Comparison of ENCODE assay signal across 15 cellular contexts in the genomic region with DNA sequence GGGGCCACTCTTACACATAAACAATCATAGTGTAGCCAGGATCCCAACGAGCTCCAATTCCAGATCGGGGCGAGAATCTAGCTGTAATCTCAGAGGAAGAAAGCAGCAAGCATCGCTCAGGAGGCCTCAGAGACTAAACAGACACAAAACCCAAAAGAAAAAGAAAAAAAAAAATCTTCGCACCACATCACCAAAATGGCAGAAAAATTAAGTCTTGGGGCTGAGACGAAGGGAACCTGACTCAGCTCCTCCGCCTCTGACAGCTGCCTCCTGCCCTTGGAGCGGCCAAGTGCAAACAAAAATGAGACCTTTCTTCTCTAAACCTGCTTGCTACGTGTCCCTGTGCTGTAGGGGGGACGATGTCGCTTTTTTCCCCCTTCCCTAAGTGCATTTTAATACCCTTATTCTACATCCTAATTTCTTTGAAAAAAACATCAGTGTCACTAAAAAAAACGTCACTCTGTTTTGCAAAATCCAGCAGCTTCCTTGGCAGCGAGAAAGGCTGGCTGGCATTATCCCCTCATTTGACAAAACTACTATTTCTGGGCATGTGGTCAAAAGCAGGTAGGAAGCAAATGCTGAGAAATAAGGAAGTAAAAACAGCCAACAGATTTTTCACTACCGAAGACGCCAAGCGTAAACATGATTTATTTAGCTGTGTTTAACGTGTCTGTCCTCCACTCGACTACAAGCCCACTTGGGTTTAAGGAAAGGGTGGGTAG. TPM values are rescaled to one million over a fixed set of nuclear protein-coding genes. Genes with fewer than 3 reads are reported as not detected.
DNase-seq lines count a peak whose midpoint lies in the region; ATAC-seq, FAIRE-seq and TF ChIP-seq lines count a peak whose summit lies in the region.
"Had no signal": no experiment of that assay in that cellular context is flagged by ENCODE, and none has a peak within 500 bp of the region (broad histone marks: within the 10 kb centered on the region; RNA-seq: fewer than 3 reads in every experiment).

No MANE protein-coding gene starts in this region.

- no peak for TF ChIP-seq POLR2A in HepG2 (IDR thresholded peaks at IDR 0.05; ENCODE audit: insufficient read depth in 1 of 2, low read depth in 2 of 2, low read length in 2 of 2)

- no peaks in the 10 kb centered on the region for H3K4me1 ChIP-seq in HepG2 (ENCODE audit: insufficient read depth, low read length)
- H3K4me1 ChIP-seq: upper lobe of right lung had no signal

- no peaks in the 10 kb centered on the region for H3K36me3 ChIP-seq in HepG2 (replicated peaks in 1 of 2; ENCODE audit: control insufficient read depth in 1 of 2, insufficient read depth in 2 of 2, low read length in 2 of 2)
- H3K36me3 ChIP-seq: upper lobe of right lung had no signal

- intact Hi-C loops in activated CD4-positive, alpha-beta T cell treated with anti-CD3 and anti-CD28 coated beads, Interleukin-2, amount 10 ng/mL, durations not matched to agents 24 days and 14 days (cut with micrococcal nuclease): loop anchor here (1.0 kb wide), 1 partner anchor 21 kb away; no protein-coding TSS in a partner anchor
- intact Hi-C loops in HepG2 (cut with micrococcal nuclease; ENCODE audit: unreplicated experiment): no loop called here

- H3K36me3 Mint-ChIP-seq in activated CD4-positive, alpha-beta T cell treated with anti-CD3 and anti-CD28 coated beads, Interleukin-2, amount 10 ng/mL, durations not matched to agents 24 days and 14 days (ENCODE audit: low read depth): peaks cover 28% of the 10 kb centered on the region
- peaks cover 85% of the 10 kb centered on the region for H3K36me3 Mint-ChIP-seq in stimulated activated effector memory CD8-positive, alpha-beta T cell treated with anti-CD3 and anti-CD28 coated beads, Interleukin-12 subunit alpha, Interleukin-12 subunit beta, amount 100 ng/mL, for 72 hours

- no peak for TF ChIP-seq EP300 in HepG2 (IDR thresholded peaks at IDR 0.05; ENCODE audit: low read depth in 2 of 2, low read length in 2 of 2)
- no peak for TF ChIP-seq EP300 in HepG2 (CRISPR knock-in tag; IDR thresholded peaks at IDR 0.05; ENCODE audit: borderline replicate concordance)

- H2AFZ ChIP-seq in HepG2 (ENCODE audit: low read length): no peak overlapping the region

- H3K9me3 ChIP-seq in HepG2 (ENCODE audit: low read length): no peaks in the 10 kb centered on the region
- H3K9me3 ChIP-seq: upper lobe of right lung had no signal

- H3K27me3 Mint-ChIP-seq in activated CD4-positive, alpha-beta T cell treated with anti-CD3 and anti-CD28 coated beads, Interleukin-2, amount 10 ng/mL, durations not matched to agents 24 days and 14 days: no peaks in the 10 kb centered on the region

- H3K79me2 ChIP-seq in HepG2 (ENCODE audit: insufficient read depth, low read length): no peaks in the 10 kb centered on the region

- BruUV-seq in HepG2 (replicated peaks; lab: Mats Ljungman, UMichigan): no TSS peak

- DNase-seq in KBM-7 (peak; percentile 14), HepG2 (ENCODE audit: low spot score) (no peak), SW480 (ENCODE audit: low spot score) (no peak), GM10266 (ENCODE audit: extremely low spot score) (no peak)
- DNase-seq in activated CD4-positive, alpha-beta T cell treated with anti-CD3 and anti-CD28 coated beads, Interleukin-2, amount 10 ng/mL, durations not matched to agents 24 days and 14 days: peak; percentile 84
- DNase-seq in effector CD4-positive, alpha-beta T cell: peak; percentile 56
- no peak for DNase-seq in stimulated activated effector memory CD8-positive, alpha-beta T cell treated with anti-CD3 and anti-CD28 coated beads, Interleukin-12 subunit alpha, Interleukin-12 subunit beta, amount 100 ng/mL, for 72 hours (ENCODE audit: low spot score in 2 of 2)
- DNase-seq: activated B cell treated with CpG ODN at 0.5 μM for 24 hours, DMS53, kidney glomerular epithelial cell, NCI-H2081, upper lobe of right lung had no signal

- no peak overlapping the region for H3K9ac ChIP-seq in HepG2 (ENCODE audit: insufficient read depth, low read depth, low read length)

- peaks cover 4 to 64% of the 10 kb centered on the region in 2 experiments; a peak in 3 of 5 replicates for H3K27me3 ChIP-seq in HepG2 (ENCODE audit: control insufficient read depth in 1 of 2, insufficient read depth in 2 of 2, low read length in 2 of 2)

- TF ChIP-seq CTCF in HepG2 (CRISPR knock-in tag; IDR thresholded peaks at IDR 0.05) (no peak), GM10266 (IDR thresholded peaks at IDR 0.05; ENCODE audit: control insufficient read depth, insufficient read depth, low read depth, missing control alignments) (no peak)

- 25% methylated on average over 18 of the region's 18 CpGs for WGBS in HepG2 (ENCODE audit: low lambda C conversion rate)

- POLR2A ChIA-PET in HepG2 (lab: Yijun Ruan, JAX): no interaction called here

- H3K27ac ChIP-seq in HepG2 (ENCODE audit: extremely low read length, insufficient read depth, low read length): no peak overlapping the region
- H3K27ac ChIP-seq: upper lobe of right lung had no signal

- H3K4me1 Mint-ChIP-seq in activated CD4-positive, alpha-beta T cell treated with anti-CD3 and anti-CD28 coated beads, Interleukin-2, amount 10 ng/mL, durations not matched to agents 24 days and 14 days: peaks cover 78% of the 10 kb centered on the region
- peaks cover 82% of the 10 kb centered on the region for H3K4me1 Mint-ChIP-seq in stimulated activated effector memory CD8-positive, alpha-beta T cell treated with anti-CD3 and anti-CD28 coated beads, Interleukin-12 subunit alpha, Interleukin-12 subunit beta, amount 100 ng/mL, for 72 hours
- H3K4me1 Mint-ChIP-seq: activated B cell treated with CpG ODN at 0.5 μM for 24 hours had no signal

- CTCF ChIA-PET in HepG2 (lab: Yijun Ruan, JAX; ENCODE audit: low intra/inter-chr PET ratio, low total read pairs): no interaction called here

- peak overlapping the region; percentile 90 for H3K4me3 Mint-ChIP-seq in activated CD4-positive, alpha-beta T cell treated with anti-CD3 and anti-CD28 coated beads, Interleukin-2, amount 10 ng/mL, durations not matched to agents 24 days and 14 days
- peak overlapping the region; percentile 89 for H3K4me3 Mint-ChIP-seq in stimulated activated effector memory CD8-positive, alpha-beta T cell treated with anti-CD3 and anti-CD28 coated beads, Interleukin-12 subunit alpha, Interleukin-12 subunit beta, amount 100 ng/mL, for 72 hours
- H3K4me3 Mint-ChIP-seq: activated B cell treated with CpG ODN at 0.5 μM for 24 hours had no signal

- in situ Hi-C loops in KBM-7 (cut with MboI; ENCODE audit: low pct_unique_long_range_greater_than_20kb, low sequenced_read_pairs): no loop called here
- in situ Hi-C loops in HepG2 (cut with HindIII; ENCODE audit: extremely low pct_ligation_motif_present, low pct_unique_long_range_greater_than_20kb): no loop called here

- no peaks in the 10 kb centered on the region for H3K9me3 Mint-ChIP-seq in activated CD4-positive, alpha-beta T cell treated with anti-CD3 and anti-CD28 coated beads, Interleukin-2, amount 10 ng/mL, durations not matched to agents 24 days and 14 days
- no peaks in the 10 kb centered on the region for H3K9me3 Mint-ChIP-seq in stimulated activated effector memory CD8-positive, alpha-beta T cell treated with anti-CD3 and anti-CD28 coated beads, Interleukin-12 subunit alpha, Interleukin-12 subunit beta, amount 100 ng/mL, for 72 hours
- H3K9me3 Mint-ChIP-seq: activated B cell treated with CpG ODN at 0.5 μM for 24 hours had no signal

- H4K20me1 ChIP-seq in HepG2 (ENCODE audit: insufficient read depth, low read length): no peaks in the 10 kb centered on the region

- no peak for TF ChIP-seq RAD21 in HepG2 (CRISPR knock-in tag; IDR thresholded peaks at IDR 0.05)

- H3K27ac Mint-ChIP-seq in activated CD4-positive, alpha-beta T cell treated with anti-CD3 and anti-CD28 coated beads, Interleukin-2, amount 10 ng/mL, durations not matched to agents 24 days and 14 days: peak overlapping the region; percentile 99
- H3K27ac Mint-ChIP-seq in stimulated activated effector memory CD8-positive, alpha-beta T cell treated with anti-CD3 and anti-CD28 coated beads, Interleukin-12 subunit alpha, Interleukin-12 subunit beta, amount 100 ng/mL, for 72 hours: peak overlapping the region; percentile 95
- H3K27ac Mint-ChIP-seq: activated B cell treated with CpG ODN at 0.5 μM for 24 hours had no signal

- FAIRE-seq in HepG2 (lab: Jason Lieb, UNC): no peak
- FAIRE-seq: HTR-8/SVneo, RCC 7860 had no signal

- H3K4me3 ChIP-seq in HepG2 (replicated peaks in 1 of 3; ENCODE audit: insufficient read depth in 1 of 3, low read depth in 2 of 3, low read length in 3 of 3): no peak overlapping the region
- H3K4me3 ChIP-seq: upper lobe of right lung had no signal

- H3K4me2 ChIP-seq in HepG2 (ENCODE audit: low read depth, low read length): no peak overlapping the region

- ATAC-seq in stimulated activated effector memory CD8-positive, alpha-beta T cell treated with anti-CD3 and anti-CD28 coated beads, Interleukin-12 subunit alpha, Interleukin-12 subunit beta, amount 100 ng/mL, for 72 hours: peak; percentile 45
- ATAC-seq in HepG2: no peak
- ATAC-seq in HG03565 (IDR thresholded peaks at IDR 0.05; ENCODE audit: unreplicated experiment): no peak
- ATAC-seq: upper lobe of right lung had no signal

RNA-seq across cellular contexts. Expression of a gene that starts 30.5 kb away (rescaled TPM):
- 48.2 and 48.5 TPM in 2 replicates for total RNA-seq in activated CD4-positive, alpha-beta T cell treated with anti-CD3 and anti-CD28 coated beads, Interleukin-2, amount 10 ng/mL, durations not matched to agents 24 days and 14 days
- total RNA-seq in HepG2 (2016; rRNA removed; fragmentation: Illumina TruSeq; extraction: Trizol): not detected in 2 replicates
- not detected in 2 replicates for total RNA-seq in HepG2 (2016; cell fraction: cytosol; rRNA removed; fragmentation: Illumina TruSeq; extraction: Trizol; ENCODE audit: low read depth)
- not detected in 2 replicates for total RNA-seq in HepG2 (2016; cell fraction: insoluble cytoplasmic fraction; rRNA removed; fragmentation: Illumina TruSeq; extraction: Trizol)
- not detected in 2 replicates for total RNA-seq in HepG2 (2016; cell fraction: membrane; rRNA removed; fragmentation: Illumina TruSeq; extraction: Trizol)
- total RNA-seq in HepG2 (2016; cell fraction: nucleus; rRNA removed; fragmentation: Illumina TruSeq; extraction: Trizol): not detected in 2 replicates
- not detected in 2 replicates for polyA plus RNA-seq in HepG2 (2011; rRNA removed)
- not detected in 2 replicates for polyA plus RNA-seq in HepG2 (2011; cell fraction: cytosol; rRNA removed)
- 0.02 and 0.03 TPM in 2 replicates for polyA plus RNA-seq in HepG2 (2011; cell fraction: nucleus; rRNA removed)
- polyA plus RNA-seq in HepG2 (2012): not detected in 2 replicates
- polyA plus RNA-seq in HepG2 (2016; cell fraction: cytosol; fragmentation: Illumina TruSeq; extraction: Trizol; ENCODE audit: low read depth): not detected in 2 replicates
- polyA plus RNA-seq in HepG2 (2016; cell fraction: insoluble cytoplasmic fraction; fragmentation: Illumina TruSeq; extraction: Trizol; ENCODE audit: low read depth): not detected in 2 replicates
- polyA plus RNA-seq in HepG2 (2016; cell fraction: membrane; fragmentation: Illumina TruSeq; extraction: Trizol; ENCODE audit: low read depth): not detected in 2 replicates
- not detected in 2 replicates for polyA plus RNA-seq in HepG2 (2016; cell fraction: nucleus; fragmentation: Illumina TruSeq; extraction: Trizol; ENCODE audit: insufficient read depth, low read depth)
- polyA minus RNA-seq in HepG2 (2011; rRNA and poly(A)+ RNA removed; ENCODE audit: low replicate concordance): not detected in 2 replicates
- not detected in 2 replicates for polyA minus RNA-seq in HepG2 (2011; cell fraction: cytosol; rRNA and poly(A)+ RNA removed)
- polyA minus RNA-seq in HepG2 (2011; cell fraction: nucleus; rRNA and poly(A)+ RNA removed): under 0.01 TPM in 1 of 2 replicates, not detected in the other

Comparison
In these comparisons a context has a peak if more than half of its experiments do, and no peak if none do; other contexts are left out.
1. DNase-seq: peak in KBM-7 (single experiment), activated CD4-positive, alpha-beta T cell treated with anti-CD3 and anti-CD28 coated beads, Interleukin-2, amount 10 ng/mL, durations not matched to agents 24 days and 14 days (single experiment) and effector CD4-positive, alpha-beta T cell (single experiment); none in stimulated activated effector memory CD8-positive, alpha-beta T cell treated with anti-CD3 and anti-CD28 coated beads, Interleukin-12 subunit alpha, Interleukin-12 subunit beta, amount 100 ng/mL, for 72 hours (0 of 2), HepG2 (single experiment), SW480 (single experiment) and GM10266 (single experiment).
2. RNA of a gene that starts 30.5 kb away (total RNA-seq): 48.2 to 48.5 TPM in activated CD4-positive, alpha-beta T cell treated with anti-CD3 and anti-CD28 coated beads, Interleukin-2, amount 10 ng/mL, durations not matched to agents 24 days and 14 days; not detected in HepG2; every median in the first group is over 10 times any median in the second.